ENCODE assay signal across 18 cellular contexts in the genomic region with DNA sequence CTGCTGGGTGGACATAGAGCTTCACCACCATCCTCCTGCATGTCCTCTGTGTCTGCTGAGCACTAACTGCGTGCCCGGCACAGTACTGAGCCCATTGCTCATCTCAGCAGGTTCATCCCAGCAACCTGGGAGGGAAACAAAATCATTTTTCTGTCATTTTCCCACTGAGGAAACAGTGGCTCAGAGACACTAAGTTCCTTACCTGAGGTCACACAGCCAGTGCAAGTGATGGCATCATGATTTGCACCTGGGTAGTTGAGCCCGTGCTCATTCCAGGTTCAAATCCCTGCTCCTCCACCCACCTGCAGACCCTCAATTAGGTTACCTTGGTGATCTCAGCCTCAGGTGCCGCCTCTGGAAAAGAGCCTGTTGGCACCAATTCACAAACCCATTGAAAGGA. TPM values are rescaled to one million over a fixed set of nuclear protein-coding genes. Genes with fewer than 3 reads are reported as not detected.
DNase-seq lines count a peak whose midpoint lies in the region; ATAC-seq and TF ChIP-seq lines count a peak whose summit lies in the region.
"Had no signal": no experiment of that assay in that cellular context is flagged by ENCODE, and none has a peak within 500 bp of the region (broad histone marks: within the 10 kb centered on the region; RNA-seq: fewer than 3 reads in every experiment).

No MANE protein-coding gene starts in this region.

- H3K4me1 ChIP-seq in spleen (no peaks in the 10 kb centered on the region), psoas muscle (no peaks in the 10 kb centered on the region)
- H3K4me1 ChIP-seq: BLaER1 had no signal

- H3K27me3 Mint-ChIP-seq in natural killer cell (ENCODE audit: low read depth in 2 of 2), result no peaks in the 10 kb centered on the region
- no peaks in the 10 kb centered on the region for H3K27me3 Mint-ChIP-seq in natural killer cell treated with Interleukin-12 subunit alpha and Interleukin-12 subunit beta and Interleukin-15 and Interleukin-18, amount 100 ng/mL, for 72 hours
- H3K27me3 Mint-ChIP-seq: CD4-positive, alpha-beta memory T cell had no signal

- no peak for ATAC-seq in natural killer cell
- no peak for ATAC-seq in natural killer cell treated with Interleukin-12 subunit alpha and Interleukin-12 subunit beta and Interleukin-15 and Interleukin-18, amount 100 ng/mL, for 72 hours
- ATAC-seq in HG02763 (IDR thresholded peaks at IDR 0.05; ENCODE audit: unreplicated experiment), result no peak
- ATAC-seq in psoas muscle, result no peak

- no peak overlapping the region for H3K4me3 ChIP-seq in spleen
- H3K4me3 ChIP-seq in psoas muscle, result no peak overlapping the region
- H3K4me3 ChIP-seq: BLaER1 had no signal

- H3K9me3 ChIP-seq in spleen (no peaks in the 10 kb centered on the region), psoas muscle (no peaks in the 10 kb centered on the region)
- H3K9me3 ChIP-seq: BLaER1 had no signal

- no peak for TF ChIP-seq POLR2A in spleen (IDR thresholded peaks at IDR 0.05)

- no peaks in the 10 kb centered on the region for H3K36me3 ChIP-seq in spleen
- H3K36me3 ChIP-seq in psoas muscle (ENCODE audit: insufficient read depth in 1 of 2, low read depth in 1 of 2), result no peaks in the 10 kb centered on the region

- H3K4me3 Mint-ChIP-seq in natural killer cell, result peak overlapping the region; percentile 67
- no peak overlapping the region for H3K4me3 Mint-ChIP-seq in natural killer cell treated with Interleukin-12 subunit alpha and Interleukin-12 subunit beta and Interleukin-15 and Interleukin-18, amount 100 ng/mL, for 72 hours
- H3K4me3 Mint-ChIP-seq: CD14-positive monocyte; CD4-positive, alpha-beta memory T cell had no signal

- H3K9me3 Mint-ChIP-seq in natural killer cell, result no peaks in the 10 kb centered on the region
- no peaks in the 10 kb centered on the region for H3K9me3 Mint-ChIP-seq in natural killer cell treated with Interleukin-12 subunit alpha and Interleukin-12 subunit beta and Interleukin-15 and Interleukin-18, amount 100 ng/mL, for 72 hours
- H3K9me3 Mint-ChIP-seq: CD4-positive, alpha-beta memory T cell had no signal

- intact Hi-C loops in natural killer cell (cut with micrococcal nuclease) (no loop called here), spleen (cut with DNase I; ENCODE audit: low total_unique reads) (no loop called here), psoas muscle (cut with DNase I) (no loop called here)

- no peak for TF ChIP-seq CTCF in natural killer cell (IDR thresholded peaks at IDR 0.05)
- no peak for TF ChIP-seq CTCF in spleen (IDR thresholded peaks at IDR 0.05 in 8 of 11, conservative IDR thresholded peaks at IDR 0.05 in 3 of 11)
- no peak for TF ChIP-seq CTCF in psoas muscle (IDR thresholded peaks at IDR 0.05)

- WGBS in spleen, 5 donors, result 92 to 98% (median 97%) methylated on average over 4 of the region's 4 CpGs
- 91 to 99% (median 96%) methylated on average over 4 of the region's 4 CpGs for WGBS in psoas muscle, 3 donors

- H3K27me3 ChIP-seq in spleen (replicated peaks in 1 of 7) (no peaks in the 10 kb centered on the region), psoas muscle (ENCODE audit: insufficient read depth in 3 of 3, low read length in 2 of 3) (no peaks in the 10 kb centered on the region)
- H3K27me3 ChIP-seq: BLaER1 had no signal

- no peaks in the 10 kb centered on the region for H3K36me3 Mint-ChIP-seq in natural killer cell
- H3K36me3 Mint-ChIP-seq in natural killer cell treated with Interleukin-12 subunit alpha and Interleukin-12 subunit beta and Interleukin-15 and Interleukin-18, amount 100 ng/mL, for 72 hours, result no peaks in the 10 kb centered on the region
- H3K36me3 Mint-ChIP-seq: CD14-positive monocyte had no signal

- no peak overlapping the region for H3K27ac ChIP-seq in spleen
- no peak overlapping the region for H3K27ac ChIP-seq in psoas muscle
- H3K27ac ChIP-seq: BLaER1, HL-60 had no signal

- DNase-seq in natural killer cell, result no peak
- no peak for DNase-seq in natural killer cell treated with Interleukin-12 subunit alpha and Interleukin-12 subunit beta and Interleukin-15 and Interleukin-18, amount 100 ng/mL, for 72 hours (ENCODE audit: low spot score)
- DNase-seq in mesenteric fat pad (ENCODE audit: low spot score), result peak; percentile 26
- peak; percentile 19 for DNase-seq in spleen
- no peak for DNase-seq in DMS53 (lab: John Stamatoyannopoulos, UW)
- DNase-seq in psoas muscle, result no peak
- DNase-seq: 8988T; CD4-positive, alpha-beta memory T cell; DMS153; DMS79 treated with DMSO at 0.1 percent for 48 hours; GF-D8; GOT3; H7; IMR-90 had no signal

- H3K4me1 Mint-ChIP-seq in natural killer cell, result peaks cover 10 to 11% of the 10 kb centered on the region in 2 donors
- H3K4me1 Mint-ChIP-seq in natural killer cell treated with Interleukin-12 subunit alpha and Interleukin-12 subunit beta and Interleukin-15 and Interleukin-18, amount 100 ng/mL, for 72 hours (ENCODE audit: low read depth in 2 of 2), result peaks cover 0 to 11% of the 10 kb centered on the region in 2 donors

- no peak overlapping the region for H3K27ac Mint-ChIP-seq in natural killer cell
- H3K27ac Mint-ChIP-seq in natural killer cell treated with Interleukin-12 subunit alpha and Interleukin-12 subunit beta and Interleukin-15 and Interleukin-18, amount 100 ng/mL, for 72 hours, result peak overlapping the region in 1 of 2 donors; percentile 2
- H3K27ac Mint-ChIP-seq: CD14-positive monocyte had no signal

RNA-seq across cellular contexts. Expression of gene RNFT2, which starts 23.4 kb away (rescaled TPM):
- total RNA-seq in natural killer cell (1 to 10 TPM; 4.0 to 6.9 (median 5.3) TPM), mesenteric fat pad (2.1 TPM), spleen (1 to 10 TPM; 3.0 to 6.0 (median 4.4) TPM), psoas muscle (under 1 TPM; 0.22 to 0.64 (median 0.50) TPM)
- total RNA-seq in natural killer cell treated with Interleukin-12 subunit alpha and Interleukin-12 subunit beta and Interleukin-15 and Interleukin-18, amount 100 ng/mL, for 72 hours, result 10 to 100 TPM; 17.2 to 18.3 TPM
- polyA plus RNA-seq in spleen (1 to 10 TPM; 1.9 to 3.9 (median 3.5) TPM), psoas muscle (under 1 TPM; 0.04 to 0.36 (median 0.34) TPM)
- polyA plus RNA-seq: CD14-positive monocyte had no signal

RNA-seq across cellular contexts. Expression of gene SPRING1, which starts 23.6 kb away (rescaled TPM):
- total RNA-seq in natural killer cell (10 to 100 TPM; 24.4 to 37.2 (median 30.4) TPM), mesenteric fat pad (21.5 TPM), spleen (10 to 100 TPM; 18.5 to 43.8 (median 28.7) TPM), psoas muscle (1 to 10 TPM; 6.3 to 9.9 (median 7.9) TPM)
- total RNA-seq in natural killer cell treated with Interleukin-12 subunit alpha and Interleukin-12 subunit beta and Interleukin-15 and Interleukin-18, amount 100 ng/mL, for 72 hours, result 10 to 100 TPM; 45.8 to 49.7 TPM
- polyA plus RNA-seq in spleen (10 to 100 TPM in 2 of 3 donors, 1 to 10 TPM in 1; 8.8 to 17.5 (median 10.4) TPM), psoas muscle (10 to 100 TPM in 1 of 3 donors, 1 to 10 TPM in 2; 4.1 to 10.6 (median 8.4) TPM)

Comparison
In these comparisons a context has a peak if more than half of its experiments do, and no peak if none do; other contexts are left out.
1. DNase-seq: peak in mesenteric fat pad (single experiment) and spleen (single experiment); none in natural killer cell (single experiment), natural killer cell treated with Interleukin-12 subunit alpha and Interleukin-12 subunit beta and Interleukin-15 and Interleukin-18, amount 100 ng/mL, for 72 hours (single experiment), DMS53 (single experiment) and psoas muscle (0 of 2).